Comparison of ENCODE assay signal across 8 cellular contexts in the genomic region with DNA sequence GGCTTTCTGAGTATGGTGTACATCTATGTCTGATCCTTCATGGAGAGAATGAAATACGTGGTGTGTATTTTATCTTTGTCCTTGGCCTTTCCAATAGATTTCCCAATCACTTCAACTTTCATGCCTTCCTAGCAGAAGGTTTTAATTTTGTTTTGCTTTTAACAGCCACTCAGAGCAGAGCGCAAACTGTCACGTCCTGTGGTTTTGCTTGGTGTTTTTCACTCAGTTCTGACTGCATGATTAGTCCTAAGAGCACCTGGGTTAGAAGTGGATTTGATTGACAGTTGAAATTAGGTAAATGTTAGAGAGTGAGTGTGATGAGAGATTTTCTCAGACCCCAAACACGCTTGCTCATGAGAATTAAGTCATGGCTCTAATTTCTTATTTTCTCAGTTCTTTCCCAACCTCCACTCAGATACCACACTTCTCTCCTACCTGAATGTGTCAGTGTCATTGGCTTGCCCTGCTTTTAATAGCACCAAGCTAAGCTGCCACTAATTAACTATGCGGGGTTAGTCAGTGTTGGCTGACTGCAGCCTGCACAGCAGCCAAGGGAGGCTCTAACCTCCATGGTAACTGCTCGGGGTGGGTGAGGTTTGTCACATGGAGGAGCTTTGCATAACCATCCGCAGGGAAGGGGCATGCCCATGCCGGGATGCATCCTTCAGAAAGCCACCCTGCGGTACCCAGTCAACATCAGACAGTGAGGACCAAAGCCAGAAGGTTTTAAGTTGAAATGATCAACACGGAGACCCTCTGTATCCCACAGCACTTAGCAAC.
DNase-seq lines count a peak whose midpoint lies in the region; ATAC-seq and TF ChIP-seq lines count a peak whose summit lies in the region.

No MANE protein-coding gene starts in this region.

- H3K9me3 ChIP-seq in adrenal gland (replicated peaks in 1 of 3), result no peaks in the 10 kb centered on the region

- no peak for TF ChIP-seq POLR2A in adrenal gland (IDR thresholded peaks at IDR 0.05)

- no peaks in the 10 kb centered on the region for H3K36me3 Mint-ChIP-seq in activated naive CD4-positive, alpha-beta T cell treated with anti-CD3 and anti-CD28 coated beads, Interleukin-2, amount 50 U/mL, for 72 hours

- H3K9me3 Mint-ChIP-seq in activated naive CD4-positive, alpha-beta T cell treated with anti-CD3 and anti-CD28 coated beads, Interleukin-2, amount 50 U/mL, for 72 hours, result no peaks in the 10 kb centered on the region

- peak overlapping the region in 1 of 4 donors; percentile 4 for H3K4me3 ChIP-seq in adrenal gland

- ATAC-seq in GM18502 (IDR thresholded peaks at IDR 0.05; ENCODE audit: poor library complexity, unreplicated experiment) (peak; percentile 94), GM21390 (IDR thresholded peaks at IDR 0.05; ENCODE audit: unreplicated experiment) (peak; percentile 93), HG03571 (IDR thresholded peaks at IDR 0.05; ENCODE audit: unreplicated experiment) (peak; percentile 85)
- peak; percentile 92 to 93 for ATAC-seq in activated naive CD4-positive, alpha-beta T cell treated with anti-CD3 and anti-CD28 coated beads, Interleukin-2, amount 50 U/mL, for 72 hours

- peaks cover 6 to 13% of the 10 kb centered on the region in 2 donors for H3K4me1 ChIP-seq in adrenal gland (replicated peaks in 1 of 2)

- TF ChIP-seq CTCF in adrenal gland (IDR thresholded peaks at IDR 0.05), result no peak

- 45 to 58% (median 52%) methylated on average over 8 to 10 of the region's 10 CpGs for WGBS in adrenal gland, 4 donors

- DNase-seq in activated naive CD4-positive, alpha-beta T cell treated with anti-CD3 and anti-CD28 coated beads, Interleukin-2, amount 50 U/mL, for 72 hours (ENCODE audit: low spot score in 2 of 2), result no peak
- peak; percentile 48 for DNase-seq in medulla oblongata (ENCODE audit: extremely low spot score)
- no peak for DNase-seq in NCI-H2029 (lab: John Stamatoyannopoulos, UW)
- no peak for DNase-seq in D341Med (ENCODE audit: low spot score)
- DNase-seq in adrenal gland, result no peak

- peak overlapping the region; percentile 76 to 96 for H3K27ac Mint-ChIP-seq in activated naive CD4-positive, alpha-beta T cell treated with anti-CD3 and anti-CD28 coated beads, Interleukin-2, amount 50 U/mL, for 72 hours

- intact Hi-C loops in adrenal gland (cut with DNase I), result no loop called here

- H3K27ac ChIP-seq in adrenal gland, result peak overlapping the region in 1 of 5 donors; percentile 27

- no peaks in the 10 kb centered on the region for H3K36me3 ChIP-seq in adrenal gland (replicated peaks in 1 of 2)

- no peaks in the 10 kb centered on the region for H3K27me3 ChIP-seq in adrenal gland
